24 cellular contexts compared by ENCODE assay signal in the genomic region with DNA sequence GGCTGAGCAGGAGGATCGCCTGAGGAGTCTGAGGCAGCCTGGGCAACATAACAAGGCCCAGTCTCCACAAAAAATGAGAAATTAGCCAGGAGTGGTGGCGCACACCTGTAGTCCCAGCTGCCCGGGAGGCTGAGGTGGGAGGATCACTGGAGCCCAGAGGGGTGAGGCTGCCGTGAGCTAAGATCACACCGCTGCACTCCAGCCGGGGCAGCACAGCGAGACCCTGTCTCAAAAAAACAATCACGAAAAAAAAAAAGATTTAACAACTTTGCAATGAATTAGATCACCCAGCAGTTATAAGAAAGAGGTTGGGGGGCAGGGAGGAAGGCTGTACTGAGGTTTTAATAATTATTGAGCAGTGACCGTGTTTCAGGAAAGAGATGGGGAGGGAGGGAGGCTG. TPM values are rescaled to one million over a fixed set of nuclear protein-coding genes. Genes with fewer than 3 reads are reported as not detected.
DNase-seq lines count a peak whose midpoint lies in the region; ATAC-seq, FAIRE-seq and TF ChIP-seq lines count a peak whose summit lies in the region.
"Had no signal": no experiment of that assay in that cellular context is flagged by ENCODE, and none has a peak within 500 bp of the region (broad histone marks: within the 10 kb centered on the region; RNA-seq: fewer than 3 reads in every experiment).

No MANE protein-coding gene starts in this region.

- POLR2A ChIA-PET in HEK293 (lab: Yijun Ruan, JAX) (no interaction called here), H1 (lab: Charles Lee; ENCODE audit: partially characterized antibody) (interaction anchor here (0.9 to 1.1 kb wide), 2 partner anchors 9 kb away, joined by 3 to 4 read pairs; no protein-coding TSS in a partner anchor)

- H2BK120ac ChIP-seq in H1 (replicated peaks; ENCODE audit: low read depth, low read length) = no peak overlapping the region

- no peak overlapping the region for H3K9ac ChIP-seq in H1 (replicated peaks in 1 of 4; ENCODE audit: extremely low read depth in 1 of 4, low read depth in 3 of 4, low read length in 3 of 4)
- H3K9ac ChIP-seq: GM23248 had no signal

- H3K14ac ChIP-seq in H1 (ENCODE audit: insufficient read length) = no peak overlapping the region

- no peak overlapping the region for H3K4me2 ChIP-seq in H1 (ENCODE audit: insufficient read depth in 1 of 2, low read depth in 2 of 2, low read length in 2 of 2)

- H3K27ac ChIP-seq in HEK293 (ENCODE audit: extremely low read depth, low read depth, low read length) (no peak overlapping the region), H1 (ENCODE audit: low read depth, low read length) (no peak overlapping the region), gastrocnemius medialis (peak overlapping the region; percentile 74 to 83 (median 78)), stomach (no peak overlapping the region)
- H3K27ac ChIP-seq: GM23248 had no signal

- no peaks in the 10 kb centered on the region; the same call in 1 of the 2 replicates for H3K23me2 ChIP-seq in H1 (ENCODE audit: low read depth, low read length)

- CTCF ChIA-PET in HEK293 (lab: Yijun Ruan, JAX) (no interaction called here), H1 (lab: Charles Lee; ENCODE audit: partially characterized antibody) (interaction anchor here (0.6 to 1.4 kb wide), 4 partner anchors 8 to 138 kb away, joined by 3 to 5 read pairs (median 4); no protein-coding TSS in a partner anchor)

- H3K36me3 ChIP-seq in HEK293 (ENCODE audit: control insufficient read depth in 2 of 2, insufficient read depth in 1 of 2, low read length in 2 of 2) (no peaks in the 10 kb centered on the region), H1 (ENCODE audit: control insufficient read depth in 2 of 4, insufficient read depth in 4 of 4, low read length in 3 of 4) (no peaks in the 10 kb centered on the region), gastrocnemius medialis (no peaks in the 10 kb centered on the region), stomach (peaks cover 0 to 13% (median 0%) of the 10 kb centered on the region in 4 donors)

- no peaks in the 10 kb centered on the region for H3K4me1 ChIP-seq in HEK293 (ENCODE audit: control insufficient read depth, insufficient read depth, low read length)
- H3K4me1 ChIP-seq in H1 (replicated peaks in 1 of 4; ENCODE audit: control insufficient read depth in 3 of 4, insufficient read depth in 4 of 4, low read length in 3 of 4) = peaks cover 0 to 10% (median 8%) of the 10 kb centered on the region in 4 experiments; a peak in 6 of 7 replicates
- peaks cover 5 to 6% of the 10 kb centered on the region in 2 donors for H3K4me1 ChIP-seq in gastrocnemius medialis
- peaks cover 9 to 33% (median 19%) of the 10 kb centered on the region in 4 donors for H3K4me1 ChIP-seq in stomach
- H3K4me1 ChIP-seq: Caco-2 had no signal

- no peak overlapping the region for H3K23ac ChIP-seq in H1 (ENCODE audit: insufficient read length)

- whole genome bisulfite sequencing in H1 (ENCODE audit: extremely low coverage in 1 of 2, insufficient coverage in 1 of 2, insufficient read length in 1 of 2, insufficient replicate concordance in 2 of 2, low coverage in 1 of 2, low lambda C conversion rate in 2 of 2, missing lambda C conversion rate in 1 of 2), 2 experiments = 75% methylated on average over 9 of the region's 9 CpGs; no CpG with 5 or more reads in 1 of the 2 experiments
- 87 to 92% (median 90%) methylated on average over 9 of the region's 9 CpGs for WGBS in stomach, 5 donors

- peak overlapping the region; percentile 80; the same call in 1 of the 2 replicates for H2BK20ac ChIP-seq in H1 (ENCODE audit: low read length)

- H3K56ac ChIP-seq in H1 (replicated peaks; ENCODE audit: insufficient read length, low read depth, low read length) = no peak overlapping the region

- intact Hi-C loops in gastrocnemius medialis (cut with DNase I; ENCODE audit: low total_unique reads) = loop anchor here (5.0 kb wide), 1 partner anchor 36 kb away; no protein-coding TSS in a partner anchor
- intact Hi-C loops in stomach (cut with DNase I; ENCODE audit: low total_unique reads) = no loop called here

- H4K8ac ChIP-seq in H1 (ENCODE audit: extremely low read depth, insufficient read depth, low read length) = 0 out of 2 replicates have a peak overlapping the region, but pooled peaks have one; percentile 1

- no peaks in the 10 kb centered on the region for H3K9me3 ChIP-seq in HEK293 (ENCODE audit: control insufficient read depth, insufficient read depth, low read depth, low read length)
- no peaks in the 10 kb centered on the region for H3K9me3 ChIP-seq in H1 (ENCODE audit: insufficient read depth in 2 of 2, low read depth in 1 of 2, low read length in 1 of 2)
- no peaks in the 10 kb centered on the region for H3K9me3 ChIP-seq in gastrocnemius medialis
- H3K9me3 ChIP-seq in stomach = no peaks in the 10 kb centered on the region
- H3K9me3 ChIP-seq: Caco-2 had no signal

- no peak overlapping the region for H2BK12ac ChIP-seq in H1 (ENCODE audit: low read depth, low read length)

- no peak for FAIRE-seq in H1 (lab: Jason Lieb, UNC)

- no peak overlapping the region for H3K18ac ChIP-seq in H1 (ENCODE audit: extremely low read depth, low read length)

- no peak overlapping the region for H3K4me3 ChIP-seq in HEK293 (ENCODE audit: low read depth, low read length)
- no peak overlapping the region for H3K4me3 ChIP-seq in H1 (ENCODE audit: extremely low read depth in 1 of 4, insufficient read depth in 2 of 4, low read depth in 3 of 4, low read length in 4 of 4)
- no peak overlapping the region for H3K4me3 ChIP-seq in gastrocnemius medialis
- H3K4me3 ChIP-seq in stomach = no peak overlapping the region
- H3K4me3 ChIP-seq: GM23248 had no signal

- DNase-seq in H1 (ENCODE audit: low read depth in 1 of 2, low spot score in 2 of 2) (no peak), kidney tubule cell (ENCODE audit: low spot score) (peak; percentile 6), gastrocnemius medialis (no peak), stomach (no peak), epidermal melanocyte (ENCODE audit: insufficient read length, low spot score) (no peak), NCI-H1417 treated with DMSO at 0.1 percent for 48 hours (lab: John Stamatoyannopoulos, UW) (no peak)
- DNase-seq: ACHN; Caco-2; CD4-positive, CD25-positive, alpha-beta regulatory T cell; DMS153; GDM1; GM23248; HCEC 1CT; MM.1S; NCI-H1092; NCI-H146; NCI-H2081 treated with DMSO at 0.1 percent for 48 hours; NCI-H510A; NCI-H748 treated with DMSO at 0.1 percent for 48 hours; OCI-M1; SIG-M5 had no signal

- H4K5ac ChIP-seq in H1 (ENCODE audit: insufficient read length, low read depth, low read length) = no peak overlapping the region

- H3K27me3 ChIP-seq in H1 (replicated peaks in 1 of 4; ENCODE audit: control insufficient read depth in 3 of 4, extremely low read depth in 1 of 4, insufficient read depth in 3 of 4, low read length in 3 of 4) = peaks cover 0 to 1% (median 0%) of the 10 kb centered on the region in 4 experiments; a peak in 1 of 7 replicates
- H3K27me3 ChIP-seq in gastrocnemius medialis = no peaks in the 10 kb centered on the region
- H3K27me3 ChIP-seq in stomach = no peaks in the 10 kb centered on the region

- TF ChIP-seq RAD21 in H1 (IDR thresholded peaks at IDR 0.05 in 1 of 2, conservative IDR thresholded peaks at IDR 0.05 in 1 of 2; ENCODE audit: low read depth in 2 of 2, low read length in 2 of 2) = no peak

- no peak for TF ChIP-seq POLR2A in H1 (IDR thresholded peaks at IDR 0.05; ENCODE audit: control extremely low read depth in 1 of 2, low read depth in 2 of 2, low read length in 2 of 2)
- no peak for TF ChIP-seq POLR2A in gastrocnemius medialis (IDR thresholded peaks at IDR 0.05)
- TF ChIP-seq POLR2A in stomach (IDR thresholded peaks at IDR 0.05) = no peak

- no peak overlapping the region for H2AFZ ChIP-seq in H1 (ENCODE audit: low read length)
- H2AFZ ChIP-seq: GM23248 had no signal

- TF ChIP-seq CTCF in HEK293 (tag by site-specific recombination; IDR thresholded peaks at IDR 0.05) (no peak), H1 (IDR thresholded peaks at IDR 0.05; ENCODE audit: control extremely low read depth in 1 of 3, insufficient read depth in 1 of 3, low read depth in 1 of 3, low read length in 3 of 3) (no peak), gastrocnemius medialis (IDR thresholded peaks at IDR 0.05 in 4 of 5, conservative IDR thresholded peaks at IDR 0.05 in 1 of 5) (no peak), stomach (IDR thresholded peaks at IDR 0.05) (no peak)

- no peaks in the 10 kb centered on the region for H3K79me2 ChIP-seq in H1 (ENCODE audit: control insufficient read depth in 1 of 2, insufficient read depth in 2 of 2, low read length in 2 of 2)

- H4K20me1 ChIP-seq in H1 (replicated peaks in 1 of 2; ENCODE audit: control insufficient read depth in 1 of 2, insufficient read depth in 2 of 2, low read length in 2 of 2) = no peaks in the 10 kb centered on the region

- TF ChIP-seq EP300 in H1 (IDR thresholded peaks at IDR 0.05; ENCODE audit: borderline replicate concordance in 1 of 2, low read depth in 2 of 2, low read length in 2 of 2) (no peak), stomach (IDR thresholded peaks at IDR 0.05) (no peak)

- no peak for ATAC-seq in gastrocnemius medialis
- no peak for ATAC-seq in HG02610 (IDR thresholded peaks at IDR 0.05; ENCODE audit: unreplicated experiment)
- ATAC-seq: SK-N-SH treated with all-trans-retinoic acid at 6 μM for 48 hours had no signal

- H2AK5ac ChIP-seq in H1 (ENCODE audit: low read depth, low read length) = 0 out of 2 replicates have a peak overlapping the region, but pooled peaks have one; percentile 28

- H4K91ac ChIP-seq in H1 (replicated peaks; ENCODE audit: insufficient read length, low read length) = no peak overlapping the region

- H2BK15ac ChIP-seq in H1 (ENCODE audit: low read length) = no peak overlapping the region

- no peak overlapping the region for H2BK5ac ChIP-seq in H1 (ENCODE audit: low read depth, low read length)

- no peaks in the 10 kb centered on the region for H3K79me1 ChIP-seq in H1 (ENCODE audit: low read depth, low read length)

- no peak overlapping the region for H3K4ac ChIP-seq in H1 (replicated peaks; ENCODE audit: insufficient read length, low read depth, low read length)

- in situ Hi-C loops in gastrocnemius medialis (cut with MboI; ENCODE audit: low sequenced_read_pairs in 4 of 4) = no loop called here

TF ChIP-seq in H1, 55 proteins besides CTCF, POLR2A, EP300 and RAD21 (continues in another document):
- TF ChIP-seq TCF12 (IDR thresholded peaks at IDR 0.05; ENCODE audit: low read depth, low read length) = no peak

RNA-seq across cellular contexts. Expression of gene RPH3AL, which starts 49.4 kb away (rescaled TPM):
- 5.6 and 6.1 TPM in 2 replicates for total RNA-seq in H1 (2021; fragmentation: NEBNext Ultra II Directional; extraction: Animal tissue kit (Norgen Biotek cat#: 25700))
- polyA plus RNA-seq in H1 (2011; rRNA removed) (5.8 and 10.7 TPM in 2 replicates), stomach (10 to 100 TPM in 2 of 3 donors, 1 to 10 TPM in 1; 5.1 to 20.0 (median 18.9) TPM)
- 6.1 TPM for polyA plus RNA-seq in H1 (2011; cell fraction: cytosol; rRNA removed)
- polyA plus RNA-seq in H1 (2011; cell fraction: nucleus; rRNA removed) = 8.3 TPM
- polyA plus RNA-seq in H1 (2012, experiment 1 of 2) = 4.1 to 6.5 TPM (median 4.9 TPM) in 4 replicates
- polyA plus RNA-seq in H1 (2012, experiment 2 of 2) = 6.6 TPM
- 3.9 TPM for polyA plus RNA-seq in H1 (2013, experiment 1 of 2)
- 4.0 TPM for polyA plus RNA-seq in H1 (2013, experiment 2 of 2)
- 2.3 and 2.7 TPM in 2 replicates for polyA minus RNA-seq in H1 (2011; rRNA and poly(A)+ RNA removed)
- polyA minus RNA-seq in H1 (2011; cell fraction: cytosol; rRNA and poly(A)+ RNA removed) = 4.3 TPM
- polyA minus RNA-seq in H1 (2011; cell fraction: nucleus; rRNA and poly(A)+ RNA removed) = 9.9 TPM
- total RNA-seq in gastrocnemius medialis (10 to 100 TPM in 2 of 4 donors, 1 to 10 TPM in 2; 6.3 to 14.4 (median 10.8) TPM), stomach (10 to 100 TPM in 3 of 5 donors, 1 to 10 TPM in 2; 4.9 to 38.5 (median 16.0) TPM)

Comparison
In these comparisons a context has a peak if more than half of its experiments do, and no peak if none do; other contexts are left out.
1. H3K27ac ChIP-seq: peak in gastrocnemius medialis (4 of 4); none in HEK293 (single experiment), H1 (single experiment) and stomach (0 of 5).